In the genomic region with DNA sequence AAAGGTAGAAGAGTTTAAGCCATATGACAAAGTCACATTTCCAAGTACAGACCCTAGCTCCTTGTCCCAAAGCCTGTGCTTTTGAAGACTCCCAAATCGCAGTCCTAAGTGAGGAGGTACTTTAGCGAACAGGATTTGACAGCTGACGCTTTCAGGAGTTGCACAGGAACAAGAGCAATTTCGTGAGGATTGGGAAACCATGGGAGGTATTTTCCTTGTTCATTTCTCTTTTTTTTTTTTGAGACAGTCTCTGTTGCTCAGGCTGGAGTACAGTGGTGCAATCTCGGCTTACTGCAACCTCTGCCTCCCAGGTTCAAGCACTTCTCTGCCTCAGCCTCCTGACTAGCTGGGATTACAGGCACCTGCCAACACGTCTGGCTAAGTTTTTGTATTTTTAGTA, we compare ENCODE assay signal across 28 cellular contexts.
"Had no signal": no experiment of that assay in that cellular context is flagged by ENCODE, and none has a peak within 500 bp of the region (broad histone marks: within the 10 kb centered on the region; RNA-seq: fewer than 3 reads in every experiment).

No MANE protein-coding gene starts in this region.

- H3K36me3 ChIP-seq: colonic mucosa had no signal

- H3K9me3 ChIP-seq: body of pancreas, colonic mucosa had no signal

- H3K9me3 Mint-ChIP-seq: activated CD4-positive, alpha-beta memory T cell treated with anti-CD3 and anti-CD28 coated beads for 36 hours; activated CD4-positive, alpha-beta T cell treated with anti-CD3 and anti-CD28 coated beads, Interleukin-2, amount 10 ng/mL, durations not matched to agents 24 days and 14 days; activated T-cell treated with anti-CD3 and anti-CD28 coated beads, Interleukin-2, amount 50 U/mL, for 24 hours; activated T-cell treated with anti-CD3 and anti-CD28 coated beads, Interleukin-2, amount 50 U/mL, for 72 hours; activated T-helper 17 cell treated with anti-CD3 and anti-CD28 coated beads, Interleukin-2, amount 50 U/mL, for 72 hours; T-helper 2 cell treated with Interferon-gamma antibody and Interleukin-4, amounts not matched to agents 5 μg/mL and 100 μg/mL, for 36 hours had no signal

- H3K27me3 Mint-ChIP-seq: activated CD4-positive, alpha-beta memory T cell treated with anti-CD3 and anti-CD28 coated beads for 36 hours; activated CD4-positive, alpha-beta T cell treated with anti-CD3 and anti-CD28 coated beads for 36 hours; activated CD4-positive, alpha-beta T cell treated with anti-CD3 and anti-CD28 coated beads, Interleukin-2, amount 10 ng/mL, durations not matched to agents 24 days and 14 days; activated CD8-positive, alpha-beta memory T cell treated with anti-CD3 and anti-CD28 coated beads, Interleukin-2, amount 10 ng/mL, durations not matched to agents 7 days and 5 days; activated naive CD8-positive, alpha-beta T cell; activated T-cell treated with anti-CD3 and anti-CD28 coated beads, Interleukin-2, amount 50 U/mL, for 24 hours; activated T-helper 17 cell treated with anti-CD3 and anti-CD28 coated beads, Interleukin-2, amount 50 U/mL, for 72 hours; T-helper 17 cell had no signal

- H3K27ac ChIP-seq: body of pancreas, colonic mucosa had no signal

- H3K4me1 ChIP-seq: colonic mucosa had no signal

- H3K27ac Mint-ChIP-seq: activated CD4-positive, alpha-beta memory T cell treated with anti-CD3 and anti-CD28 coated beads for 36 hours; activated CD4-positive, alpha-beta T cell treated with anti-CD3 and anti-CD28 coated beads for 36 hours; activated CD4-positive, alpha-beta T cell treated with anti-CD3 and anti-CD28 coated beads, Interleukin-2, amount 10 ng/mL, durations not matched to agents 24 days and 14 days; activated CD8-positive, alpha-beta memory T cell treated with anti-CD3 and anti-CD28 coated beads, Interleukin-2, amount 10 ng/mL, durations not matched to agents 7 days and 5 days; activated CD8-positive, alpha-beta T cell treated with anti-CD3 and anti-CD28 coated beads, Interleukin-2, amount 10 ng/mL, durations not matched to agents 7 days and 5 days; activated naive CD8-positive, alpha-beta T cell; activated T-cell treated with anti-CD3 and anti-CD28 coated beads, Interleukin-2, amount 50 U/mL, for 24 hours; activated T-cell treated with anti-CD3 and anti-CD28 coated beads, Interleukin-2, amount 50 U/mL, for 72 hours; activated T-helper 17 cell treated with anti-CD3 and anti-CD28 coated beads, Interleukin-2, amount 50 U/mL, for 72 hours; T-helper 17 cell; T-helper 2 cell treated with Interferon-gamma antibody and Interleukin-4, amounts not matched to agents 5 μg/mL and 100 μg/mL, for 36 hours had no signal

- H3K4me1 Mint-ChIP-seq: activated T-helper 17 cell treated with anti-CD3 and anti-CD28 coated beads, Interleukin-2, amount 50 U/mL, for 72 hours had no signal

- H3K4me3 ChIP-seq: body of pancreas, colonic mucosa had no signal

- H3K4me3 Mint-ChIP-seq: activated CD4-positive, alpha-beta memory T cell treated with anti-CD3 and anti-CD28 coated beads for 36 hours; activated CD4-positive, alpha-beta T cell treated with anti-CD3 and anti-CD28 coated beads for 36 hours; activated CD4-positive, alpha-beta T cell treated with anti-CD3 and anti-CD28 coated beads, Interleukin-2, amount 10 ng/mL, durations not matched to agents 24 days and 14 days; activated CD8-positive, alpha-beta memory T cell treated with anti-CD3 and anti-CD28 coated beads, Interleukin-2, amount 10 ng/mL, durations not matched to agents 7 days and 5 days; activated CD8-positive, alpha-beta T cell treated with anti-CD3 and anti-CD28 coated beads, Interleukin-2, amount 10 ng/mL, durations not matched to agents 7 days and 5 days; activated naive CD8-positive, alpha-beta T cell; activated T-cell treated with anti-CD3 and anti-CD28 coated beads, Interleukin-2, amount 50 U/mL, for 24 hours; activated T-cell treated with anti-CD3 and anti-CD28 coated beads, Interleukin-2, amount 50 U/mL, for 72 hours; activated T-helper 17 cell treated with anti-CD3 and anti-CD28 coated beads, Interleukin-2, amount 50 U/mL, for 72 hours; T-helper 17 cell; T-helper 2 cell treated with Interferon-gamma antibody and Interleukin-4, amounts not matched to agents 5 μg/mL and 100 μg/mL, for 36 hours had no signal

- ATAC-seq: activated CD4-positive, alpha-beta T cell treated with anti-CD3 and anti-CD28 coated beads for 36 hours; activated CD8-positive, alpha-beta memory T cell treated with anti-CD3 and anti-CD28 coated beads, Interleukin-2, amount 10 ng/mL, durations not matched to agents 7 days and 5 days; activated CD8-positive, alpha-beta T cell treated with anti-CD3 and anti-CD28 coated beads, Interleukin-2, amount 10 ng/mL, durations not matched to agents 7 days and 5 days; activated T-cell treated with anti-CD3 and anti-CD28 coated beads, Interleukin-2, amount 50 U/mL, for 72 hours; activated T-helper 17 cell treated with anti-CD3 and anti-CD28 coated beads, Interleukin-2, amount 50 U/mL, for 72 hours; body of pancreas; esophagus mucosa; T-helper 17 cell had no signal

- H3K27me3 ChIP-seq: body of pancreas, colonic mucosa had no signal

- DNase-seq: activated CD4-positive, alpha-beta memory T cell treated with anti-CD3 and anti-CD28 coated beads for 36 hours; activated CD4-positive, alpha-beta T cell treated with anti-CD3 and anti-CD28 coated beads for 36 hours; activated CD4-positive, alpha-beta T cell treated with anti-CD3 and anti-CD28 coated beads, Interleukin-2, amount 10 ng/mL, durations not matched to agents 24 days and 14 days; activated CD4-positive, CD25-positive, alpha-beta regulatory T cell; activated CD4-positive, CD25-positive, alpha-beta regulatory T cell treated with anti-CD3 and anti-CD28 coated beads, Interleukin-2, amount 50 U/mL, for 72 hours; activated CD8-positive, alpha-beta memory T cell treated with anti-CD3 and anti-CD28 coated beads, Interleukin-2, amount 10 ng/mL, durations not matched to agents 7 days and 5 days; activated CD8-positive, alpha-beta memory T cell treated with anti-CD3 and anti-CD28 coated beads, Interleukin-2, amount 50 U/mL, for 4 hours; activated CD8-positive, alpha-beta T cell treated with anti-CD3 and anti-CD28 coated beads, Interleukin-2, amount 10 ng/mL, durations not matched to agents 7 days and 5 days; activated effector memory CD4-positive, alpha-beta T cell treated with Interleukin-2 at 50 U/mL for 16 hours; activated gamma-delta T cell treated with Interleukin-2 at 50 U/mL for 16 hours; activated naive CD4-positive, alpha-beta T cell treated with anti-CD3 and anti-CD28 coated beads, Interleukin-2, amount 50 U/mL, for 16 hours; activated naive CD4-positive, alpha-beta T cell treated with Interleukin-2 at 50 U/mL for 16 hours; activated T-cell treated with anti-CD3 and anti-CD28 coated beads, Interleukin-2, amount 50 U/mL, for 24 hours; activated T-cell treated with anti-CD3 and anti-CD28 coated beads, Interleukin-2, amount 50 U/mL, for 72 hours; amygdala; aorta; body of pancreas; caudate nucleus; colonic mucosa; effector CD8-positive, alpha-beta T cell; head of caudate nucleus; T-helper 1 cell; T-helper 17 cell; T1000 had no signal
